20 cellular contexts compared by ENCODE assay signal in genomic region chr19:12884202-12884601, GRCh38. TPM values are rescaled to one million over a fixed set of nuclear protein-coding genes. Genes with fewer than 3 reads are reported as not detected.
DNase-seq lines count a peak whose midpoint lies in the region; ATAC-seq, FAIRE-seq and TF ChIP-seq lines count a peak whose summit lies in the region.
"Had no signal": no experiment of that assay in that cellular context is flagged by ENCODE, and none has a peak within 500 bp of the region (broad histone marks: within the 10 kb centered on the region; RNA-seq: fewer than 3 reads in every experiment).

No MANE protein-coding gene starts in this region.

- no peaks in the 10 kb centered on the region for H3K27me3 Mint-ChIP-seq in T-helper 1 cell treated with Interleukin-12 subunit alpha and Interleukin-12 subunit beta and Interleukin-4 antibody, amounts not matched to agents 30 μg/mL and 1 μg/mL, for 36 hours (ENCODE audit: low read depth)
- H3K27me3 Mint-ChIP-seq in H9 (ENCODE audit: low read depth) (peaks cover 54% of the 10 kb centered on the region), nephron (ENCODE audit: low read depth) (peaks cover 77% of the 10 kb centered on the region)

- no peak for DNase-seq in T-helper 1 cell
- DNase-seq in H9: no peak
- DNase-seq in GM12878 (ENCODE audit: low read depth, low spot score): no peak
- DNase-seq in middle frontal gyrus (ENCODE audit: extremely low spot score, low spot score): no peak
- no peak for DNase-seq in NCI-H510A (lab: John Stamatoyannopoulos, UW)
- DNase-seq: aorta; heart left ventricle; nephron progenitor cell; Peyer's patch; stimulated activated CD4-positive, alpha-beta T cell treated with anti-CD3 and anti-CD28 coated beads, Interleukin-12 subunit alpha, Interleukin-12 subunit beta, amount 100 ng/mL, for 4 hours; tibial artery had no signal

- FAIRE-seq in GM12878 (lab: Jason Lieb, UNC): peak; percentile 52
- FAIRE-seq: A204.1, HepG2, keratinocyte, TTC549 had no signal

- no peak overlapping the region for H2BK120ac ChIP-seq in H9 (ENCODE audit: low read depth, low read length, poor library complexity, severe bottlenecking)

- no peak for TF ChIP-seq RAD21 in GM12878 (IDR thresholded peaks at IDR 0.05; ENCODE audit: insufficient read depth, low read depth, low read length)

- POLR2A ChIA-PET in GM12878 (lab: Charles Lee): interaction anchor here (2.1 kb wide), 1 partner anchor 81 kb away, joined by 11 read pairs; no protein-coding TSS in a partner anchor

- H3K4me1 ChIP-seq in H9 (ENCODE audit: insufficient read depth, low read length) (no peaks in the 10 kb centered on the region), GM12878 (ENCODE audit: control insufficient read depth, insufficient read depth, low read length) (peaks cover 16% of the 10 kb centered on the region)

- H2BK20ac ChIP-seq in H9 (ENCODE audit: low read depth, low read length, poor library complexity, severe bottlenecking): no peak overlapping the region

- H3K56ac ChIP-seq in H9 (ENCODE audit: insufficient read length, low read depth, low read length): no peak overlapping the region

- H3K36me3 Mint-ChIP-seq in T-helper 1 cell treated with Interleukin-12 subunit alpha and Interleukin-12 subunit beta and Interleukin-4 antibody, amounts not matched to agents 30 μg/mL and 1 μg/mL, for 36 hours (ENCODE audit: low read depth): no peaks in the 10 kb centered on the region
- peaks cover 0 to 6% (median 4%) of the 10 kb centered on the region in 3 experiments; a peak in 3 of 7 replicates for H3K36me3 Mint-ChIP-seq in H9 (ENCODE audit: insufficient read depth in 1 of 3, low read depth in 3 of 3)
- H3K36me3 Mint-ChIP-seq in nephron (ENCODE audit: low read depth): no peaks in the 10 kb centered on the region

- H3T11ph ChIP-seq in H9 (ENCODE audit: low read length): no peak overlapping the region

- no peak overlapping the region for H3K4ac ChIP-seq in H9 (ENCODE audit: low read depth, low read length)

- BruUV-seq in GM12878 (replicated peaks; lab: Mats Ljungman, UMichigan): no TSS peak

- no peaks in the 10 kb centered on the region for H3K9me3 Mint-ChIP-seq in T-helper 1 cell treated with Interleukin-12 subunit alpha and Interleukin-12 subunit beta and Interleukin-4 antibody, amounts not matched to agents 30 μg/mL and 1 μg/mL, for 36 hours
- H3K9me3 Mint-ChIP-seq in H9 (peaks cover 16% of the 10 kb centered on the region in 2 experiments), nephron (peaks cover 3% of the 10 kb centered on the region)

- no peak overlapping the region for H2AK5ac ChIP-seq in H9 (ENCODE audit: insufficient read length, low read length)

- H2AFZ ChIP-seq in H9 (ENCODE audit: low read length): no peak overlapping the region
- H2AFZ ChIP-seq in GM12878 (ENCODE audit: control insufficient read depth, low read depth, low read length): no peak overlapping the region

- in situ Hi-C loops in GM12878 (cut with MboI): loop anchor here (10.0 kb wide), 1 partner anchor 211 kb away; no protein-coding TSS in a partner anchor

- H3K4me3 Mint-ChIP-seq in T-helper 1 cell treated with Interleukin-12 subunit alpha and Interleukin-12 subunit beta and Interleukin-4 antibody, amounts not matched to agents 30 μg/mL and 1 μg/mL, for 36 hours: peak overlapping the region; percentile 10
- H3K4me3 Mint-ChIP-seq in H9: no peak overlapping the region; a peak in 1 of 5 replicates
- peak overlapping the region in 2 of 3 experiments; percentile 48 to 58 for H3K4me3 Mint-ChIP-seq in nephron

- no peak overlapping the region for H3K18ac ChIP-seq in H9 (ENCODE audit: insufficient read length, low read depth, low read length)

- no peak overlapping the region for H2BK12ac ChIP-seq in H9 (ENCODE audit: insufficient read length, low read depth, low read length)

- H3K27me3 ChIP-seq in H9 (ENCODE audit: insufficient read depth, low read length) (0 out of 2 replicates have a peak, but pooled peaks cover 1% of the 10 kb centered on the region), GM12878 (replicated peaks in 1 of 2; ENCODE audit: control insufficient read depth in 2 of 2, insufficient read depth in 2 of 2, low read length in 1 of 2) (no peaks in the 10 kb centered on the region; a peak in 1 of 4 replicates)

- H3K79me1 ChIP-seq in H9 (ENCODE audit: insufficient read depth, low read depth, low read length, poor library complexity, severe bottlenecking): no peaks in the 10 kb centered on the region

- peaks cover 6% of the 10 kb centered on the region for H3K23me2 ChIP-seq in H9 (ENCODE audit: insufficient read length, low read depth, low read length, poor library complexity, severe bottlenecking)

- TF ChIP-seq EP300 in GM12878 (IDR thresholded peaks at IDR 0.05; ENCODE audit: borderline replicate concordance in 1 of 2, control insufficient read depth in 1 of 2, low read depth in 2 of 2, low read length in 2 of 2): no peak

- no peak overlapping the region for H4K91ac ChIP-seq in H9 (ENCODE audit: insufficient read length, low read depth, low read length)

- H3K23ac ChIP-seq in H9 (ENCODE audit: insufficient read length, low read depth, low read length): no peak overlapping the region

- H3K9ac ChIP-seq in H9 (ENCODE audit: extremely low read depth, insufficient read length, low read length): no peak overlapping the region
- H3K9ac ChIP-seq in GM12878 (ENCODE audit: control insufficient read depth, insufficient read depth, low read length): no peak overlapping the region
- H3K9ac ChIP-seq: BLaER1 had no signal

- H3K36me3 ChIP-seq in GM12878 (ENCODE audit: control insufficient read depth in 2 of 2, insufficient read depth in 2 of 2, low read length in 1 of 2): no peaks in the 10 kb centered on the region
- H3K36me3 ChIP-seq: BLaER1, heart left ventricle, Peyer's patch, tibial artery had no signal

- intact Hi-C loops in GM12878 (cut with micrococcal nuclease; ENCODE audit: unreplicated experiment): no loop called here

- ATAC-seq in GM12878 (no peak), GM19328 (IDR thresholded peaks at IDR 0.05; ENCODE audit: unreplicated experiment) (no peak)
- ATAC-seq: heart left ventricle had no signal

- no peak for TF ChIP-seq CTCF in H9 (conservative IDR thresholded peaks at IDR 0.05)
- TF ChIP-seq CTCF in GM12878 (IDR thresholded peaks at IDR 0.05 in 2 of 3, conservative IDR thresholded peaks at IDR 0.05 in 1 of 3; ENCODE audit: control insufficient read depth in 2 of 3, extremely low read depth in 1 of 3, insufficient read depth in 1 of 3, low read depth in 3 of 3, low read length in 3 of 3): no peak
- no peak for TF ChIP-seq CTCF in nephron (IDR thresholded peaks at IDR 0.05; ENCODE audit: unreplicated experiment in 3 of 3)

- H3K9me3 ChIP-seq in H9 (ENCODE audit: control insufficient read depth, low read depth, low read length) (no peaks in the 10 kb centered on the region), GM12878 (replicated peaks; ENCODE audit: control insufficient read depth, insufficient read depth, low read length) (peaks cover 7% of the 10 kb centered on the region)

- no peak overlapping the region for H2BK5ac ChIP-seq in H9 (ENCODE audit: insufficient read length, low read length)

- H3K4me3 ChIP-seq in GM12878: no peak overlapping the region; the same call in 1 of the 2 replicates
- H3K4me3 ChIP-seq: BLaER1 had no signal

- H4K5ac ChIP-seq in H9 (ENCODE audit: insufficient read length, low read depth, low read length): no peak overlapping the region

- H3K79me2 ChIP-seq in H9 (ENCODE audit: insufficient read depth, low read length) (no peaks in the 10 kb centered on the region), GM12878 (ENCODE audit: control insufficient read depth, insufficient read depth, low read length) (peaks cover 4% of the 10 kb centered on the region; the same call in 1 of the 2 replicates)

- peaks cover 23% of the 10 kb centered on the region for H3K4me1 Mint-ChIP-seq in T-helper 1 cell treated with Interleukin-12 subunit alpha and Interleukin-12 subunit beta and Interleukin-4 antibody, amounts not matched to agents 30 μg/mL and 1 μg/mL, for 36 hours (ENCODE audit: low read depth)
- peaks cover 13 to 17% of the 10 kb centered on the region in 2 experiments for H3K4me1 Mint-ChIP-seq in H9
- peaks cover 5% of the 10 kb centered on the region for H3K4me1 Mint-ChIP-seq in nephron

- SMC1A ChIA-PET in GM12878 (lab: Charles Lee; ENCODE audit: uncharacterized antibody, unreplicated experiment): interaction anchor here (0.6 to 3.2 kb wide), 2 partner anchors 78 to 81 kb away, joined by 3 to 29 read pairs; no protein-coding TSS in a partner anchor

- CTCF ChIA-PET in GM12878 (lab: Yijun Ruan, JAX): interaction anchor here (0.7 to 13.2 kb wide), 7 partner anchors 9 to 145 kb away, joined by 3 to 182 read pairs (median 5); no protein-coding TSS in a partner anchor

- RAD21 ChIA-PET in GM12878 (lab: Charles Lee; ENCODE audit: unreplicated experiment): interaction anchor here (1.5 to 1.9 kb wide), 2 partner anchors 81 to 210 kb away, joined by 3 to 31 read pairs; no protein-coding TSS in a partner anchor

- H2BK15ac ChIP-seq in H9 (ENCODE audit: low read depth, low read length): no peak overlapping the region

- no peak overlapping the region for H3K27ac Mint-ChIP-seq in T-helper 1 cell treated with Interleukin-12 subunit alpha and Interleukin-12 subunit beta and Interleukin-4 antibody, amounts not matched to agents 30 μg/mL and 1 μg/mL, for 36 hours
- no peak overlapping the region for H3K27ac Mint-ChIP-seq in H9
- no peak overlapping the region for H3K27ac Mint-ChIP-seq in nephron
- H3K27ac Mint-ChIP-seq: nephron progenitor cell had no signal

- no peak overlapping the region for H4K8ac ChIP-seq in H9 (replicated peaks; ENCODE audit: insufficient read length, low read depth, low read length)

- WGBS in H9 (ENCODE audit: extremely low coverage, insufficient read length, low lambda C conversion rate): no CpG with 5 or more reads among the region's 3 CpGs
- WGBS in GM12878 (ENCODE audit: insufficient coverage, insufficient replicate concordance, low lambda C conversion rate, missing lambda C conversion rate): 70% methylated on average over 3 of the region's 3 CpGs

- no peak for TF ChIP-seq POLR2A in GM12878 (IDR thresholded peaks at IDR 0.05; ENCODE audit: low read depth, low read length)

- H4K20me1 ChIP-seq in H9 (ENCODE audit: control insufficient read depth, insufficient read depth, insufficient read length): no peaks in the 10 kb centered on the region
- H4K20me1 ChIP-seq in GM12878 (ENCODE audit: control insufficient read depth, insufficient read depth): no peaks in the 10 kb centered on the region
- H4K20me1 ChIP-seq: BLaER1 had no signal

- no peak overlapping the region for H3K27ac ChIP-seq in H9 (ENCODE audit: insufficient read length, low read depth, low read length)
- H3K27ac ChIP-seq in GM12878 (ENCODE audit: control insufficient read depth, insufficient read depth): no peak overlapping the region
- H3K27ac ChIP-seq: BLaER1, tibial artery had no signal

- H3K4me2 ChIP-seq in H9 (ENCODE audit: insufficient read depth, insufficient read length, low read length) (peak overlapping the region; percentile 79), GM12878 (ENCODE audit: control insufficient read depth, insufficient read depth) (peak overlapping the region; percentile 75; the same call in 1 of the 2 replicates)
- H3K4me2 ChIP-seq: BLaER1 had no signal

- H3K14ac ChIP-seq in H9 (ENCODE audit: insufficient read depth, low read length): no peak overlapping the region

RNA-seq across cellular contexts. Expression of gene KLF1, which starts 2.8 kb away (rescaled TPM):
- 0.37 and 0.53 TPM in 2 replicates for total RNA-seq in H9 (2021)
- total RNA-seq in GM12878 (2013; cell fraction: nucleolus; rRNA removed): 0.29 TPM in 1 of 2 replicates, not detected in the other
- 0.06 and 0.16 TPM in 2 replicates for total RNA-seq in GM12878 (2014; rRNA removed)
- not detected in 2 replicates for total RNA-seq in GM12878 (2014; rRNA removed; fragmentation: Illumina TruSeq; extraction: Trizol)
- total RNA-seq in GM12878 (2021): 0.24 and 0.38 TPM in 2 replicates
- polyA plus RNA-seq in GM12878 (2011; ENCODE audit: low read depth): not detected
- not detected in 2 replicates for polyA plus RNA-seq in GM12878 (2011; rRNA removed)
- polyA plus RNA-seq in GM12878 (2011; cell fraction: cytosol; rRNA removed): 0.10 and 0.17 TPM in 2 replicates
- 0.10 TPM in 2 replicates for polyA plus RNA-seq in GM12878 (2011; cell fraction: nucleus; rRNA removed)
- 0.15 TPM in 1 of 2 replicates, not detected in the other for polyA plus RNA-seq in GM12878 (2012)
- not detected in 2 replicates for polyA plus RNA-seq in GM12878 (2014; fragmentation: Illumina TruSeq; extraction: Trizol)
- under 1 TPM; 0.04 to 0.08 TPM for polyA plus RNA-seq in GM12878 (2014; fragmentation: Nextera tagmentation; extraction: Ambion mirVana)
- polyA plus RNA-seq in GM12878 (2014; rRNA removed): 0.06 and 0.27 TPM in 2 replicates
- polyA plus RNA-seq in GM12878 (2016; fragmentation: Nextera tagmentation; extraction: Ambion mirVana): under 1 TPM; 0.08 to 0.13 TPM
- not detected in 2 replicates for polyA minus RNA-seq in GM12878 (2011; rRNA and poly(A)+ RNA removed)
- not detected in 2 replicates for polyA minus RNA-seq in GM12878 (2011; cell fraction: cytosol; rRNA and poly(A)+ RNA removed)
- polyA minus RNA-seq in GM12878 (2011; cell fraction: nucleus; rRNA and poly(A)+ RNA removed): not detected in 2 replicates
- total RNA-seq: HepG2, lung microvascular endothelial cell, Peyer's patch had no signal
- polyA plus RNA-seq: aorta, heart left ventricle, HepG2, keratinocyte had no signal

RNA-seq across cellular contexts. Expression of gene DNASE2, which starts 3.0 kb away (rescaled TPM):
- total RNA-seq in H9 (2021) (23.8 and 26.0 TPM in 2 replicates), GM12878 (2014; rRNA removed) (20.8 and 25.2 TPM in 2 replicates), GM12878 (2014; rRNA removed; fragmentation: Illumina TruSeq; extraction: Trizol) (19.5 and 20.3 TPM in 2 replicates), GM12878 (2021) (21.4 and 22.6 TPM in 2 replicates)
- 13.7 and 17.4 TPM in 2 replicates for total RNA-seq in GM12878 (2013; cell fraction: nucleolus; rRNA removed)
- polyA plus RNA-seq in GM12878 (2011; ENCODE audit: low read depth): 14.1 TPM
- polyA plus RNA-seq in GM12878 (2011; rRNA removed) (21.4 and 32.1 TPM in 2 replicates), GM12878 (2014; fragmentation: Illumina TruSeq; extraction: Trizol) (15.9 and 20.8 TPM in 2 replicates), GM12878 (2014; fragmentation: Nextera tagmentation; extraction: Ambion mirVana) (1 to 10 TPM; 4.9 to 7.8 TPM), GM12878 (2014; rRNA removed) (31.5 and 35.1 TPM in 2 replicates), GM12878 (2016; fragmentation: Nextera tagmentation; extraction: Ambion mirVana) (10 to 100 TPM; 22.6 to 22.8 TPM)
- 47.3 and 53.2 TPM in 2 replicates for polyA plus RNA-seq in GM12878 (2011; cell fraction: cytosol; rRNA removed)
- polyA plus RNA-seq in GM12878 (2011; cell fraction: nucleus; rRNA removed): 8.6 and 8.7 TPM in 2 replicates
- 21.2 and 22.1 TPM in 2 replicates for polyA plus RNA-seq in GM12878 (2012)
- 26.0 and 46.8 TPM in 2 replicates for polyA minus RNA-seq in GM12878 (2011; rRNA and poly(A)+ RNA removed)
- 13.5 and 18.7 TPM in 2 replicates for polyA minus RNA-seq in GM12878 (2011; cell fraction: cytosol; rRNA and poly(A)+ RNA removed)
- polyA minus RNA-seq in GM12878 (2011; cell fraction: nucleus; rRNA and poly(A)+ RNA removed): 5.6 and 7.7 TPM in 2 replicates

RNA-seq across cellular contexts. Expression of gene GCDH, which starts 6.8 kb away (rescaled TPM):
- total RNA-seq in H9 (2021): 53.2 and 54.4 TPM in 2 replicates
- 54.1 and 57.1 TPM in 2 replicates for total RNA-seq in GM12878 (2013; cell fraction: nucleolus; rRNA removed)
- 43.6 and 50.1 TPM in 2 replicates for total RNA-seq in GM12878 (2014; rRNA removed)
- 24.6 and 26.6 TPM in 2 replicates for total RNA-seq in GM12878 (2014; rRNA removed; fragmentation: Illumina TruSeq; extraction: Trizol)
- 49.0 and 52.3 TPM in 2 replicates for total RNA-seq in GM12878 (2021)
- polyA plus RNA-seq in GM12878 (2011; ENCODE audit: low read depth): 8.4 TPM
- polyA plus RNA-seq in GM12878 (2011; rRNA removed): 18.9 and 29.4 TPM in 2 replicates
- 75.4 and 86.7 TPM in 2 replicates for polyA plus RNA-seq in GM12878 (2011; cell fraction: cytosol; rRNA removed)
- 89.8 and 125 TPM in 2 replicates for polyA plus RNA-seq in GM12878 (2011; cell fraction: nucleus; rRNA removed)
- 25.4 and 28.3 TPM in 2 replicates for polyA plus RNA-seq in GM12878 (2012)
- polyA plus RNA-seq in GM12878 (2014; fragmentation: Illumina TruSeq; extraction: Trizol): 7.8 and 20.7 TPM in 2 replicates
- polyA plus RNA-seq in GM12878 (2014; fragmentation: Nextera tagmentation; extraction: Ambion mirVana): 10 to 100 TPM in 1 of 2 experiments, 1 to 10 TPM in 1; 4.2 to 14.6 TPM
- polyA plus RNA-seq in GM12878 (2014; rRNA removed): 60.9 and 69.0 TPM in 2 replicates
- polyA plus RNA-seq in GM12878 (2016; fragmentation: Nextera tagmentation; extraction: Ambion mirVana): 10 to 100 TPM; 67.1 to 69.4 TPM
- 19.1 and 51.1 TPM in 2 replicates for polyA minus RNA-seq in GM12878 (2011; rRNA and poly(A)+ RNA removed)
- polyA minus RNA-seq in GM12878 (2011; cell fraction: cytosol; rRNA and poly(A)+ RNA removed): 16.0 and 18.5 TPM in 2 replicates
- polyA minus RNA-seq in GM12878 (2011; cell fraction: nucleus; rRNA and poly(A)+ RNA removed): 19.2 and 36.1 TPM in 2 replicates

RNA-seq across cellular contexts. Expression of gene SYCE2, which starts 34.9 kb away (rescaled TPM):
- 1.4 and 1.9 TPM in 2 replicates for total RNA-seq in H9 (2021)
- total RNA-seq in GM12878 (2013; cell fraction: nucleolus; rRNA removed): not detected in 2 replicates
- total RNA-seq in GM12878 (2014; rRNA removed): 0.62 and 0.82 TPM in 2 replicates
- total RNA-seq in GM12878 (2014; rRNA removed; fragmentation: Illumina TruSeq; extraction: Trizol): 1.1 and 1.6 TPM in 2 replicates
- total RNA-seq in GM12878 (2021): 0.41 and 1.0 TPM in 2 replicates
- polyA plus RNA-seq in GM12878 (2011; ENCODE audit: low read depth): 1.4 TPM
- 0.69 and 0.94 TPM in 2 replicates for polyA plus RNA-seq in GM12878 (2011; rRNA removed)
- 0.59 and 0.88 TPM in 2 replicates for polyA plus RNA-seq in GM12878 (2011; cell fraction: cytosol; rRNA removed)
- polyA plus RNA-seq in GM12878 (2011; cell fraction: nucleus; rRNA removed): 0.50 and 0.66 TPM in 2 replicates
- polyA plus RNA-seq in GM12878 (2012): 2.1 and 2.5 TPM in 2 replicates
- polyA plus RNA-seq in GM12878 (2014; fragmentation: Illumina TruSeq; extraction: Trizol): 0.76 and 1.1 TPM in 2 replicates
- polyA plus RNA-seq in GM12878 (2014; fragmentation: Nextera tagmentation; extraction: Ambion mirVana): under 1 TPM; 0.61 to 0.66 TPM
- polyA plus RNA-seq in GM12878 (2014; rRNA removed): 0.54 and 0.79 TPM in 2 replicates
- polyA plus RNA-seq in GM12878 (2016; fragmentation: Nextera tagmentation; extraction: Ambion mirVana): 1 to 10 TPM; 2.1 to 2.3 TPM
- polyA minus RNA-seq in GM12878 (2011; rRNA and poly(A)+ RNA removed): 0.21 TPM in 1 of 2 replicates, not detected in the other
- polyA minus RNA-seq in GM12878 (2011; cell fraction: cytosol; rRNA and poly(A)+ RNA removed): not detected in 2 replicates
- polyA minus RNA-seq in GM12878 (2011; cell fraction: nucleus; rRNA and poly(A)+ RNA removed): not detected in 2 replicates
- total RNA-seq: Peyer's patch had no signal

RNA-seq across cellular contexts. Expression of gene MAST1, which starts 45.9 kb away (rescaled TPM):
- total RNA-seq in H9 (2021) (11.8 and 15.1 TPM in 2 replicates), GM12878 (2014; rRNA removed) (0.11 and 0.79 TPM in 2 replicates), GM12878 (2014; rRNA removed; fragmentation: Illumina TruSeq; extraction: Trizol) (0.18 and 0.23 TPM in 2 replicates), GM12878 (2021) (0.44 and 0.85 TPM in 2 replicates)
- 4.0 and 4.9 TPM in 2 replicates for total RNA-seq in GM12878 (2013; cell fraction: nucleolus; rRNA removed)
- polyA plus RNA-seq in GM12878 (2011; ENCODE audit: low read depth): 0.73 TPM
- polyA plus RNA-seq in GM12878 (2011; rRNA removed) (0.10 and 0.57 TPM in 2 replicates), GM12878 (2014; fragmentation: Illumina TruSeq; extraction: Trizol) (0.38 TPM in 1 of 2 replicates, not detected in the other), GM12878 (2014; fragmentation: Nextera tagmentation; extraction: Ambion mirVana) (under 1 TPM in 1 of 2 experiments, not detected in 1; 0.08 TPM), GM12878 (2014; rRNA removed) (0.68 and 1.3 TPM in 2 replicates), GM12878 (2016; fragmentation: Nextera tagmentation; extraction: Ambion mirVana) (under 1 TPM; 0.33 to 0.54 TPM)
- 0.10 and 0.15 TPM in 2 replicates for polyA plus RNA-seq in GM12878 (2011; cell fraction: cytosol; rRNA removed)
- polyA plus RNA-seq in GM12878 (2011; cell fraction: nucleus; rRNA removed): 0.54 and 1.0 TPM in 2 replicates
- polyA plus RNA-seq in GM12878 (2012): 1.1 TPM in 2 replicates
- polyA minus RNA-seq in GM12878 (2011; rRNA and poly(A)+ RNA removed): 0.41 TPM in 1 of 2 replicates, not detected in the other
- polyA minus RNA-seq in GM12878 (2011; cell fraction: cytosol; rRNA and poly(A)+ RNA removed): not detected in 2 replicates
- 0.60 TPM in 1 of 2 replicates, not detected in the other for polyA minus RNA-seq in GM12878 (2011; cell fraction: nucleus; rRNA and poly(A)+ RNA removed)

Comparison
In these comparisons a context has a peak if more than half of its experiments do, and no peak if none do; other contexts are left out.
1. H3K4me3 Mint-ChIP-seq: peak in T-helper 1 cell treated with Interleukin-12 subunit alpha and Interleukin-12 subunit beta and Interleukin-4 antibody, amounts not matched to agents 30 μg/mL and 1 μg/mL, for 36 hours (single experiment) and nephron (2 of 3); none in H9 (0 of 2).